ENCODE assay signal across 8 cellular contexts in the genomic region with DNA sequence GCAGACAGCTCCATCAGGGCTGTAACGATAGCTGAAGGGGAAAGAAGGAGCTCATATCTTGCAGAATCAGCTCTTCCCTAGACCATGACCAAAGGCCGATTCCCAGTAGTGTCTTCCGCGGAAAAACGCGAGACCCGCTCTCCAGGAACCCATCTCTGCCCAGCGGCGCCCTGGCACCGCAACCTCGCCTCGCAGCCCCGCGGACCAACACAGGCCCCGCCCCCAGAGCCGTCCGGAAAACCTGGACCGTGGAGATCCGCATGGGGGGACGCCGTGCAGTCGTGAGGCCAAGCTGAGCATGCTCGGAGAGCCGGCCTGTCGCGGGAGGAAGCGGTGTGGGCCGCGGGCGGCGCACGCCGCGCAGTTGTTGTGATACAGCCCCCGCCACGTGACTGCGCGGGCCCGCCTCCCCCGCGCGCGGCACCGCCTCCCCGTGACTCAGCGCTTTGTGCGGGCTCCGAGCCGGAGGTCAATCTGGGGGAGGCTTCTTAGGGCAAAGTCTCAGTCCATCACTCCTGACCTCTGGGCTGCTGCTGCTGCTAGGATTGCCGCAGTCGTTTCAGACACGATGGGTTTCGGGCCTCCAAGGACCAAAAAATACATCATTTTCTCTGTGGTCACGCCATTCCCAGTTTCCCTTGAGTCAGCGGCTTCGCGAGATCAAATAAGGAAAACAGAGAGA. TPM values are rescaled to one million over a fixed set of nuclear protein-coding genes. Genes with fewer than 3 reads are reported as not detected.
DNase-seq lines count a peak whose midpoint lies in the region; ATAC-seq and TF ChIP-seq lines count a peak whose summit lies in the region.

No MANE protein-coding gene starts in this region.

- peak; percentile 97 for DNase-seq in AG10803 (ENCODE audit: low read depth)
- DNase-seq in NCI-H446 (lab: John Stamatoyannopoulos, UW), result peak; percentile 79 to 97
- peak; percentile 93 for DNase-seq in activated CD4-positive, CD25-positive, alpha-beta regulatory T cell treated with anti-CD3 and anti-CD28 coated beads, Interleukin-2, amount 50 U/mL, for 72 hours
- DNase-seq in cerebellum (ENCODE audit: low spot score), result peak; percentile 94
- DNase-seq in kidney epithelial cell (ENCODE audit: low read depth), result peak; percentile 79
- DNase-seq in stimulated activated CD4-positive, alpha-beta T cell treated with anti-CD3 and anti-CD28 coated beads, Interleukin-15, amount 100 ng/mL, for 24 hours, result peak; percentile 96

- ATAC-seq in GM19035 (IDR thresholded peaks at IDR 0.05; ENCODE audit: unreplicated experiment), result peak; percentile 68
- peak; percentile 75 for ATAC-seq in HG03342 (IDR thresholded peaks at IDR 0.05; ENCODE audit: unreplicated experiment)

- TF ChIP-seq CTCF in AG10803 (conservative IDR thresholded peaks at IDR 0.05; ENCODE audit: low read length) (no peak), kidney epithelial cell (IDR thresholded peaks at IDR 0.05; ENCODE audit: insufficient read depth, low read length, poor library complexity, severe bottlenecking) (no peak)

- H3K27me3 ChIP-seq in kidney epithelial cell (ENCODE audit: control insufficient read depth, insufficient read depth, low read length), result no peaks in the 10 kb centered on the region

- H3K36me3 ChIP-seq in kidney epithelial cell (ENCODE audit: control insufficient read depth, insufficient read depth, low read length), result no peaks in the 10 kb centered on the region

- H3K4me3 ChIP-seq in AG10803 (ENCODE audit: low read length), result peak overlapping the region; percentile 86
- peak overlapping the region; percentile 50 for H3K4me3 ChIP-seq in kidney epithelial cell (ENCODE audit: low read depth, low read length)

RNA-seq across cellular contexts. Expression of gene GCLC, which starts 3.1 kb away (rescaled TPM):
- total RNA-seq in cerebellum (27.8 TPM), kidney epithelial cell (14.1 and 16.8 TPM in 2 replicates)

Comparison
In these comparisons a context has a peak if more than half of its experiments do, and no peak if none do; other contexts are left out.
1. Peak in every context shown above with its lines: DNase-seq, ATAC-seq and H3K4me3 ChIP-seq.